1 cellular context compared by ENCODE assay signal in the genomic region with DNA sequence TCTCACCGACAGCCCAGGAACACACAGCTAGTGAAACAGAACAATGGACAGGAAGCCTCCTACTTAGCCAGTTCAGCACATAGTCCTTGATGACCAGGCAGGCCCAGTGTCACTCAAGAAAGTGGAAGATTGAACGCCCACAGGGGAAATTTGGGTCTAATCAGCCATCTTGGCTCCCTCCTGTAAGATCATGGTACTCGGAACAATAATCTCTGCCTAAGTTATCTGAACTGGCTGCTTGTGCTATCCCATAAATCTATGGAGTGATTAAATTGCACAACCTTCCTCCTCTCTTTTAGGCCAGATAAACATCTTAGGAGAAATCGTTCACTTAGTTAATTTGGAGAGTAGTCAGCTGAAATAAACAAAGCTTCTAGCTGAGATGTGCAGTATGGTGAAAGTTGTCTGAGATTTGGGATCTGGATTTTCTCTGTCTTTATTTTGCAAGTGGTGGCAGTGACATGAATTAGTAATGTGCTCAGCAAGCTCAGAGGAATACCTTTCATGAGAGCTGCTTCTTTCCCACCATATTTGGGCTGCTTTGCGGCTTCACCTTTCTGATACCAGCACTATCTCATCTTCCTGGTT.
TF ChIP-seq lines count a peak whose summit lies in the region.

No MANE protein-coding gene starts in this region.

TF ChIP-seq in SK-N-SH, 30 proteins besides CTCF, POLR2A, EP300 and RAD21 (continued from another document):
- TF ChIP-seq ZBTB33 (IDR thresholded peaks at IDR 0.05; ENCODE audit: borderline replicate concordance, low read depth) (no peak), RFX5 (IDR thresholded peaks at IDR 0.05; ENCODE audit: low read length) (no peak), GABPA (IDR thresholded peaks at IDR 0.05; ENCODE audit: low read depth) (no peak), RXRA (IDR thresholded peaks at IDR 0.05; ENCODE audit: borderline replicate concordance, low read depth) (no peak), FOXM1 (IDR thresholded peaks at IDR 0.05; ENCODE audit: low read depth) (no peak)
